In genomic region chr6:82751718-82752117, GRCh38 we compare ENCODE assay signal across 1 cellular context.
TF ChIP-seq lines count a peak whose summit lies in the region.

No MANE protein-coding gene starts in this region.

TF ChIP-seq in GM23338, 12 proteins besides CTCF, POLR2A, EP300 and RAD21 (continued from another document):
- TF ChIP-seq ZNF462 (CRISPR knock-in tag; IDR thresholded peaks at IDR 0.05) = no peak
- TF ChIP-seq, protein P1, sequence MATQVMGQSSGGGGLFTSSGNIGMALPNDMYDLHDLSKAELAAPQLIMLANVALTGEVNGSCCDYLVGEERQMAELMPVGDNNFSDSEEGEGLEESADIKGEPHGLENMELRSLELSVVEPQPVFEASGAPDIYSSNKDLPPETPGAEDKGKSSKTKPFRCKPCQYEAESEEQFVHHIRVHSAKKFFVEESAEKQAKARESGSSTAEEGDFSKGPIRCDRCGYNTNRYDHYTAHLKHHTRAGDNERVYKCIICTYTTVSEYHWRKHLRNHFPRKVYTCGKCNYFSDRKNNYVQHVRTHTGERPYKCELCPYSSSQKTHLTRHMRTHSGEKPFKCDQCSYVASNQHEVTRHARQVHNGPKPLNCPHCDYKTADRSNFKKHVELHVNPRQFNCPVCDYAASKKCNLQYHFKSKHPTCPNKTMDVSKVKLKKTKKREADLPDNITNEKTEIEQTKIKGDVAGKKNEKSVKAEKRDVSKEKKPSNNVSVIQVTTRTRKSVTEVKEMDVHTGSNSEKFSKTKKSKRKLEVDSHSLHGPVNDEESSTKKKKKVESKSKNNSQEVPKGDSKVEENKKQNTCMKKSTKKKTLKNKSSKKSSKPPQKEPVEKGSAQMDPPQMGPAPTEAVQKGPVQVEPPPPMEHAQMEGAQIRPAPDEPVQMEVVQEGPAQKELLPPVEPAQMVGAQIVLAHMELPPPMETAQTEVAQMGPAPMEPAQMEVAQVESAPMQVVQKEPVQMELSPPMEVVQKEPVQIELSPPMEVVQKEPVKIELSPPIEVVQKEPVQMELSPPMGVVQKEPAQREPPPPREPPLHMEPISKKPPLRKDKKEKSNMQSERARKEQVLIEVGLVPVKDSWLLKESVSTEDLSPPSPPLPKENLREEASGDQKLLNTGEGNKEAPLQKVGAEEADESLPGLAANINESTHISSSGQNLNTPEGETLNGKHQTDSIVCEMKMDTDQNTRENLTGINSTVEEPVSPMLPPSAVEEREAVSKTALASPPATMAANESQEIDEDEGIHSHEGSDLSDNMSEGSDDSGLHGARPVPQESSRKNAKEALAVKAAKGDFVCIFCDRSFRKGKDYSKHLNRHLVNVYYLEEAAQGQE (IDR thresholded peaks at IDR 0.05; ENCODE audit: unreplicated experiment) = no peak
- TF ChIP-seq JUNB (IDR thresholded peaks at IDR 0.05; ENCODE audit: unreplicated experiment) = no peak
- TF ChIP-seq ZNF331 (CRISPR knock-in tag; IDR thresholded peaks at IDR 0.05; ENCODE audit: low read depth) = no peak
- no peak for TF ChIP-seq CREB1 (CRISPR knock-in tag; IDR thresholded peaks at IDR 0.05; ENCODE audit: low read depth)
- no peak for TF ChIP-seq POLR2AphosphoS5 (IDR thresholded peaks at IDR 0.05; ENCODE audit: low read depth)
- TF ChIP-seq STAT1 (IDR thresholded peaks at IDR 0.05; ENCODE audit: unreplicated experiment) = no peak
- no peak for TF ChIP-seq EZH2phosphoT487 (IDR thresholded peaks at IDR 0.05; ENCODE audit: unreplicated experiment)
- TF ChIP-seq ETS1 (IDR thresholded peaks at IDR 0.05) = no peak
- no peak for TF ChIP-seq EZH2 (IDR thresholded peaks at IDR 0.05; ENCODE audit: low read depth, unreplicated experiment)
